17 cellular contexts compared by ENCODE assay signal in the genomic region with DNA sequence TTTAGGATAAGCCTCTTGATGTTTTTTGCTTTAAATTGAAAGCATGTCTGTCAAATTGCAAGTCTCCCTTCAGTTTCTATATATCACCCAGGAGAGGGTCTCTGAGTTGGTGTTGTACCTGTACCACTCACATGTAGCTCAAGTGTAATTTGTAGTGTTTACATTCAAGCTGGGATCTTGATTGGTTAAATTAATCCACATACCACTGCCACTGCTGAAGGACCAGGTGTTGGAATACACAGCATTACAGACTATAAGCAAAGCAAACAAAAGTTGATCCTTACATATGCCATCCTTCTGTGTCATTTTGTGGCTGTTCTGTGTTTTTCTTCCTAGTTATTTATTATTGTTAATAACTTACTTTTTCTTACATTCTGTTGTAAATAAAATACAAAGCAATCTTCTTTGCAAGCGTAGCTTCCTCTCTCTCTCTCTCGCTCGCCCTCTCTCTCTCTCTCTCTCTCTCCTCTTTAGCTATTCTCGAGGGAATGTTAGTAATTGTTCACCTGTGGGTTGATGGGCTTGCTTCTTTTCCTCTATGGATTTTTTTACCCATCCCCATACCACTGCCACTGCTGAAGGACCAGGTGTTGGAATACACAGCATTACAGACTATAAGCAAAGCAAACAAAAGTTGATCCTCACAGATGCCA. TPM values are rescaled to one million over a fixed set of nuclear protein-coding genes. Genes with fewer than 3 reads are reported as not detected.
DNase-seq lines count a peak whose midpoint lies in the region; ATAC-seq and TF ChIP-seq lines count a peak whose summit lies in the region.
"Had no signal": no experiment of that assay in that cellular context is flagged by ENCODE, and none has a peak within 500 bp of the region (broad histone marks: within the 10 kb centered on the region; RNA-seq: fewer than 3 reads in every experiment).

No MANE protein-coding gene starts in this region.

- ATAC-seq in stimulated activated naive B cell treated with anti-CD40 and anti-IgM and Interleukin-4, amounts not matched to agents 10 μg/mL and 1 μg/mL and 100 μg/mL, for 72 hours (replicated peaks): no peak

- no peak for TF ChIP-seq CTCF in neural crest cell (conservative IDR thresholded peaks at IDR 0.05)

- no peak overlapping the region for H3K4me3 Mint-ChIP-seq in neural crest cell
- no peak overlapping the region for H3K4me3 Mint-ChIP-seq in stimulated activated naive B cell treated with anti-CD40 and anti-IgM and Interleukin-4, amounts not matched to agents 10 μg/mL and 1 μg/mL and 100 μg/mL, for 72 hours
- H3K4me3 Mint-ChIP-seq: activated CD4-positive, alpha-beta memory T cell treated with anti-CD3 and anti-CD28 coated beads, Interleukin-2, amount 10 ng/mL, durations not matched to agents 7 days and 5 days; activated naive CD4-positive, alpha-beta T cell treated with anti-CD3 and anti-CD28 coated beads for 36 hours had no signal

- H3K27ac Mint-ChIP-seq in neural crest cell (ENCODE audit: unreplicated experiment): peak overlapping the region; percentile 65
- H3K27ac Mint-ChIP-seq in stimulated activated naive B cell treated with anti-CD40 and anti-IgM and Interleukin-4, amounts not matched to agents 10 μg/mL and 1 μg/mL and 100 μg/mL, for 72 hours: no peak overlapping the region
- H3K27ac Mint-ChIP-seq: activated CD4-positive, alpha-beta memory T cell treated with anti-CD3 and anti-CD28 coated beads, Interleukin-2, amount 10 ng/mL, durations not matched to agents 7 days and 5 days; activated naive CD4-positive, alpha-beta T cell treated with anti-CD3 and anti-CD28 coated beads for 36 hours had no signal

- peaks cover 2% of the 10 kb centered on the region for H3K36me3 Mint-ChIP-seq in neural crest cell (ENCODE audit: low read depth)
- H3K36me3 Mint-ChIP-seq in stimulated activated naive B cell treated with anti-CD40 and anti-IgM and Interleukin-4, amounts not matched to agents 10 μg/mL and 1 μg/mL and 100 μg/mL, for 72 hours: peaks cover 0 to 2% of the 10 kb centered on the region in 2 donors

- peaks cover 14% of the 10 kb centered on the region for H3K4me1 Mint-ChIP-seq in neural crest cell
- H3K4me1 Mint-ChIP-seq in stimulated activated naive B cell treated with anti-CD40 and anti-IgM and Interleukin-4, amounts not matched to agents 10 μg/mL and 1 μg/mL and 100 μg/mL, for 72 hours: no peaks in the 10 kb centered on the region
- H3K4me1 Mint-ChIP-seq: activated CD4-positive, alpha-beta memory T cell treated with anti-CD3 and anti-CD28 coated beads, Interleukin-2, amount 10 ng/mL, durations not matched to agents 7 days and 5 days had no signal

- no peaks in the 10 kb centered on the region for H3K9me3 Mint-ChIP-seq in neural crest cell
- H3K9me3 Mint-ChIP-seq in stimulated activated naive B cell treated with anti-CD40 and anti-IgM and Interleukin-4, amounts not matched to agents 10 μg/mL and 1 μg/mL and 100 μg/mL, for 72 hours: no peaks in the 10 kb centered on the region
- H3K9me3 Mint-ChIP-seq: activated CD4-positive, alpha-beta memory T cell treated with anti-CD3 and anti-CD28 coated beads, Interleukin-2, amount 10 ng/mL, durations not matched to agents 7 days and 5 days; activated naive CD4-positive, alpha-beta T cell treated with anti-CD3 and anti-CD28 coated beads for 36 hours had no signal

- in situ Hi-C loops in G401 (cut with HindIII; ENCODE audit: low sequenced_read_pairs): no loop called here

- H3K27me3 Mint-ChIP-seq in neural crest cell (ENCODE audit: low read depth): no peaks in the 10 kb centered on the region
- H3K27me3 Mint-ChIP-seq in stimulated activated naive B cell treated with anti-CD40 and anti-IgM and Interleukin-4, amounts not matched to agents 10 μg/mL and 1 μg/mL and 100 μg/mL, for 72 hours: no peaks in the 10 kb centered on the region

- peak; percentile 89 for DNase-seq in NCI-H510A treated with DMSO at 0.1 percent for 48 hours (lab: John Stamatoyannopoulos, UW)
- DNase-seq in NCI-H510A (lab: John Stamatoyannopoulos, UW): no peak
- peak; percentile 72 for DNase-seq in NCI-H1436 treated with DMSO at 0.1 percent for 48 hours (lab: John Stamatoyannopoulos, UW)
- peak; percentile 27 for DNase-seq in NCI-H748 treated with DMSO at 0.1 percent for 48 hours (lab: John Stamatoyannopoulos, UW)
- no peak for DNase-seq in neural crest cell (ENCODE audit: low read depth, low spot score)
- DNase-seq in stimulated activated naive B cell treated with anti-CD40 and anti-IgM and Interleukin-4, amounts not matched to agents 10 μg/mL and 1 μg/mL and 100 μg/mL, for 72 hours: no peak
- DNase-seq in NK-92 treated with Interleukin-12 subunit alpha and Interleukin-12 subunit beta, amount 100 ng/mL, for 24 hours (lab: John Stamatoyannopoulos, UW): no peak
- DNase-seq in G401 (ENCODE audit: low spot score): no peak
- DNase-seq: activated CD4-positive, alpha-beta memory T cell treated with anti-CD3 and anti-CD28 coated beads, Interleukin-2, amount 10 ng/mL, durations not matched to agents 7 days and 5 days; activated CD4-positive, CD25-positive, alpha-beta regulatory T cell; activated naive CD4-positive, alpha-beta T cell treated with anti-CD3 and anti-CD28 coated beads for 36 hours; effector memory CD4-positive, alpha-beta T cell; left ventricle myocardium inferior; NCI-H1048; SK-N-SH; substantia nigra; T-helper 9 cell had no signal

RNA-seq across cellular contexts. Expression of a gene that starts 20.8 kb away (rescaled TPM):
- total RNA-seq in neural crest cell: 82.4 and 88.7 TPM in 2 replicates
- total RNA-seq in G401 (2014; rRNA removed; shearing (Covaris generic)): 78.0 and 106 TPM in 2 replicates

Comparison
In these comparisons a context has a peak if more than half of its experiments do, and no peak if none do; other contexts are left out.
1. DNase-seq: peak in NCI-H510A treated with DMSO at 0.1 percent for 48 hours (single experiment), NCI-H1436 treated with DMSO at 0.1 percent for 48 hours (single experiment) and NCI-H748 treated with DMSO at 0.1 percent for 48 hours (single experiment); none in NCI-H510A (single experiment), neural crest cell (single experiment), stimulated activated naive B cell treated with anti-CD40 and anti-IgM and Interleukin-4, amounts not matched to agents 10 μg/mL and 1 μg/mL and 100 μg/mL, for 72 hours (single experiment), NK-92 treated with Interleukin-12 subunit alpha and Interleukin-12 subunit beta, amount 100 ng/mL, for 24 hours (single experiment) and G401 (single experiment).